Comparison of ENCODE assay signal across 1 cellular context in genomic region chr11:45858751-45859398, GRCh38.
TF ChIP-seq lines count a peak whose summit lies in the region.

No MANE protein-coding gene starts in this region.

TF ChIP-seq in H1, 55 proteins besides CTCF, POLR2A, EP300 and RAD21:
- TF ChIP-seq SUZ12 (IDR thresholded peaks at IDR 0.05; ENCODE audit: low read length) (no peak), SIN3A (conservative IDR thresholded peaks at IDR 0.05 in 1 of 2, IDR thresholded peaks at IDR 0.05 in 1 of 2; ENCODE audit: low read depth in 1 of 2, low read length in 2 of 2) (no peak), SP4 (IDR thresholded peaks at IDR 0.05; ENCODE audit: low read length) (no peak), CBX5 (IDR thresholded peaks at IDR 0.05; ENCODE audit: low read depth, low read length) (no peak), GTF2F1 (IDR thresholded peaks at IDR 0.05; ENCODE audit: borderline replicate concordance, low read depth, low read length) (no peak), BCL11A (IDR thresholded peaks at IDR 0.05; ENCODE audit: low read depth in 2 of 2, low read length in 2 of 2) (no peak), CREB1 (IDR thresholded peaks at IDR 0.05) (no peak), SP1 (IDR thresholded peaks at IDR 0.05; ENCODE audit: low read depth, low read length) (no peak), SAP30 (IDR thresholded peaks at IDR 0.05; ENCODE audit: insufficient read depth, insufficient replicate concordance, low read length) (no peak), KDM4A (IDR thresholded peaks at IDR 0.05; ENCODE audit: low read depth, low read length, severe bottlenecking) (no peak), MAFK (IDR thresholded peaks at IDR 0.05; ENCODE audit: low read depth, low read length) (no peak), CHD7 (IDR thresholded peaks at IDR 0.05; ENCODE audit: insufficient replicate concordance, low read length) (no peak), KDM1A (IDR thresholded peaks at IDR 0.05; ENCODE audit: borderline replicate concordance, low read length) (no peak), CBX8 (IDR thresholded peaks at IDR 0.05; ENCODE audit: borderline replicate concordance, low read depth, low read length) (no peak)
- TF ChIP-seq, protein P1, sequence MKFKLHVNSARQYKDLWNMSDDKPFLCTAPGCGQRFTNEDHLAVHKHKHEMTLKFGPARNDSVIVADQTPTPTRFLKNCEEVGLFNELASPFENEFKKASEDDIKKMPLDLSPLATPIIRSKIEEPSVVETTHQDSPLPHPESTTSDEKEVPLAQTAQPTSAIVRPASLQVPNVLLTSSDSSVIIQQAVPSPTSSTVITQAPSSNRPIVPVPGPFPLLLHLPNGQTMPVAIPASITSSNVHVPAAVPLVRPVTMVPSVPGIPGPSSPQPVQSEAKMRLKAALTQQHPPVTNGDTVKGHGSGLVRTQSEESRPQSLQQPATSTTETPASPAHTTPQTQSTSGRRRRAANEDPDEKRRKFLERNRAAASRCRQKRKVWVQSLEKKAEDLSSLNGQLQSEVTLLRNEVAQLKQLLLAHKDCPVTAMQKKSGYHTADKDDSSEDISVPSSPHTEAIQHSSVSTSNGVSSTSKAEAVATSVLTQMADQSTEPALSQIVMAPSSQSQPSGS (IDR thresholded peaks at IDR 0.05; ENCODE audit: low read length) = no peak
